23 cellular contexts compared by ENCODE assay signal in genomic region chr16:31478956-31479355, GRCh38. TPM values are rescaled to one million over a fixed set of nuclear protein-coding genes. Genes with fewer than 3 reads are reported as not detected.
"Had no signal": no experiment of that assay in that cellular context is flagged by ENCODE, and none has a peak within 500 bp of the region (broad histone marks: within the 10 kb centered on the region; RNA-seq: fewer than 3 reads in every experiment).

No MANE protein-coding gene starts in this region.

- H3K4me3 ChIP-seq: dorsolateral prefrontal cortex, heart left ventricle, pancreas, thoracic aorta, transverse colon had no signal

- DNase-seq: cortex of kidney; dorsolateral prefrontal cortex; effector CD8-positive, alpha-beta T cell; heart left ventricle; hypothalamus; mammary epithelial cell; naive thymus-derived CD4-positive, alpha-beta T cell; nephron progenitor cell; nucleus accumbens; pancreas; stimulated activated CD4-positive, alpha-beta T cell treated with anti-CD3 and anti-CD28 coated beads, Interleukin-4, amount 100 ng/mL, for 1 hour; stimulated activated naive B cell treated with anti-CD40 and anti-IgM and Interleukin-4, amounts not matched to agents 10 μg/mL and 1 μg/mL and 100 μg/mL, for 72 hours; stimulated activated naive CD8-positive, alpha-beta T cell treated with anti-CD3 and anti-CD28 coated beads, Interleukin-15, amount 100 ng/mL, for 72 hours; substantia nigra; transverse colon had no signal

- H3K9me3 Mint-ChIP-seq: naive thymus-derived CD4-positive, alpha-beta T cell; nephron progenitor cell; stimulated activated naive CD8-positive, alpha-beta T cell treated with anti-CD3 and anti-CD28 coated beads, Interleukin-15, amount 100 ng/mL, for 72 hours had no signal

- H3K27me3 ChIP-seq: heart left ventricle, pancreas, transverse colon had no signal

- H3K9me3 ChIP-seq: heart left ventricle, pancreas, thoracic aorta, transverse colon had no signal

- H3K36me3 Mint-ChIP-seq: naive thymus-derived CD4-positive, alpha-beta T cell; stimulated activated naive B cell treated with anti-CD40 and anti-IgM and Interleukin-4, amounts not matched to agents 10 μg/mL and 1 μg/mL and 100 μg/mL, for 72 hours had no signal

- H3K36me3 ChIP-seq: pancreas, transverse colon had no signal

- H3K27ac ChIP-seq: dorsolateral prefrontal cortex, thoracic aorta had no signal

- H3K27ac Mint-ChIP-seq: nephron progenitor cell; progenitor cell of endocrine pancreas; stimulated activated naive B cell treated with anti-CD40 and anti-IgM and Interleukin-4, amounts not matched to agents 10 μg/mL and 1 μg/mL and 100 μg/mL, for 72 hours had no signal

- H3K4me3 Mint-ChIP-seq: nephron progenitor cell had no signal

- ATAC-seq: heart left ventricle; left lobe of liver; naive thymus-derived CD4-positive, alpha-beta T cell; pancreas; right cardiac atrium; stimulated activated naive B cell treated with anti-CD40 and anti-IgM and Interleukin-4, amounts not matched to agents 10 μg/mL and 1 μg/mL and 100 μg/mL, for 72 hours; stimulated activated naive CD8-positive, alpha-beta T cell treated with anti-CD3 and anti-CD28 coated beads, Interleukin-15, amount 100 ng/mL, for 72 hours had no signal

RNA-seq across cellular contexts. Expression of gene SLC5A2, which starts 4.0 kb away (rescaled TPM):
- total RNA-seq: fibroblast of lung, glomerular endothelial cell, heart left ventricle, mesenteric fat pad, right cardiac atrium, transverse colon had no signal
- polyA plus RNA-seq: fibroblast of lung had no signal

RNA-seq across cellular contexts. Expression of gene ZNF843, which starts 36.4 kb away (rescaled TPM):
- total RNA-seq: mononuclear cell had no signal
